Comparison of ENCODE assay signal across 14 cellular contexts in the genomic region with DNA sequence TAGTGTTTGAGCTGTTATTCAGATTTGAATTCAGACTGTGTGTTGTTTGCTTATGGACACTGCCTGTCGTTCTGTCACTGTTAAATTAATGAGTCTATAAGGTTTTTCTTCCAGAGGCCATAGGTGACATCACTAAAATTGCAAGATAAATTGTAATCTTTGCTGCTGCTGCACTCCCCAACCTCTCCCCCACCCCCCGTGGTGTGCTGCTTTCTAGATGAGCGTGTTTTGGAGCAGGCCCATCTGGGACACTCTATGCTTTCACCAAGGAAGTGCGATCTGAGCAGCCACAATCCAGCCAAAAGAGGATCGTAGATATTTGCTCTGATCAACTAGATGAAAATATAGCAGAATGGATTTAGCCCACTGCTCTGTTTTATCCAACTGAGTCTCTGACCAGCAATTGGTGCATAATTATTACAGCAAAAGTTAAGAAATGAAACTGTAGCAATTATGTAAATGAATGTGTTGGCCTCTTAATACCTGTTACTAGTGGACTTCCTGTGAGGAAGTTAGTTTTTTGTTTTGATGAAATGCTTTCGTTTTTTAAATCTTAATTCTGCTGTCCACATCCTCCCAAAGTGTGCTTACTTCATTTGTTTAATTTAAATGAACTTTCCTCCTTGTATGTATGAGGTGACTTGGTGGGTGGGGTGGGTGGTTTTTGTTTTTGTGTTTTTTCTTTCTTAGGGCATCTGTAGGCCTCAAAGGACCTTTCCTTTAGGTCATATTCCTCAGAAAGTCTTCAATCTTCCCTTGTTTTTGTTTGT. TPM values are rescaled to one million over a fixed set of nuclear protein-coding genes. Genes with fewer than 3 reads are reported as not detected.
DNase-seq lines count a peak whose midpoint lies in the region; ATAC-seq, FAIRE-seq and TF ChIP-seq lines count a peak whose summit lies in the region.
"Had no signal": no experiment of that assay in that cellular context is flagged by ENCODE, and none has a peak within 500 bp of the region (broad histone marks: within the 10 kb centered on the region; RNA-seq: fewer than 3 reads in every experiment).

No MANE protein-coding gene starts in this region.

- no peak for TF ChIP-seq CTCF in brain microvascular endothelial cell (IDR thresholded peaks at IDR 0.05; ENCODE audit: low read depth, low read length, missing control alignments)
- no peak for TF ChIP-seq CTCF in natural killer cell (IDR thresholded peaks at IDR 0.05)
- TF ChIP-seq CTCF in pancreas (IDR thresholded peaks at IDR 0.05): no peak

- peak; percentile 48 for ATAC-seq in HG02678 (IDR thresholded peaks at IDR 0.05; ENCODE audit: unreplicated experiment)
- peak; percentile 57 to 82 (median 67) for ATAC-seq in natural killer cell
- no peak for ATAC-seq in pancreas

- DNase-seq in CD8-positive, alpha-beta memory T cell: no peak
- DNase-seq in brain microvascular endothelial cell (peak; percentile 22), natural killer cell (no peak), C1 segment of cervical spinal cord (lab: John Stamatoyannopoulos, UW) (no peak), SW480 (ENCODE audit: low spot score) (no peak), pancreas (no peak), RCC 7860 (ENCODE audit: low spot score) (no peak)
- DNase-seq: activated CD4-positive, alpha-beta T cell treated with anti-CD3 and anti-CD28 coated beads for 1 hour; COR-L47; NCI-H69; stimulated activated CD4-positive, alpha-beta T cell treated with anti-CD3 and anti-CD28 coated beads, Interleukin-15, amount 100 ng/mL, for 24 hours had no signal

- peak overlapping the region in 6 of 7 donors; percentile 12 to 85 (median 28) for H3K4me3 Mint-ChIP-seq in CD8-positive, alpha-beta memory T cell
- peak overlapping the region; percentile 81 for H3K4me3 Mint-ChIP-seq in natural killer cell

- no peak overlapping the region for H3K4me3 ChIP-seq in CD8-positive, alpha-beta memory T cell (ENCODE audit: low read length)
- H3K4me3 ChIP-seq in brain microvascular endothelial cell (ENCODE audit: low read depth, low read length): no peak overlapping the region
- no peak overlapping the region for H3K4me3 ChIP-seq in pancreas
- H3K4me3 ChIP-seq: vagina had no signal

- CTCF ChIA-PET in CD8-positive, alpha-beta memory T cell (lab: Charles Lee): no interaction called here

- peak overlapping the region; percentile 51 for H3K27ac ChIP-seq in CD8-positive, alpha-beta memory T cell (ENCODE audit: low read depth, low read length)
- H3K27ac ChIP-seq in brain microvascular endothelial cell (peak overlapping the region; percentile 59), pancreas (no peak overlapping the region)
- H3K27ac ChIP-seq: vagina had no signal

- no peaks in the 10 kb centered on the region for H3K27me3 ChIP-seq in CD8-positive, alpha-beta memory T cell (ENCODE audit: insufficient read depth, low read length, poor library complexity, severe bottlenecking)
- H3K27me3 ChIP-seq in brain microvascular endothelial cell (replicated peaks): no peaks in the 10 kb centered on the region
- no peaks in the 10 kb centered on the region for H3K27me3 ChIP-seq in pancreas
- H3K27me3 ChIP-seq: vagina had no signal

- WGBS in pancreas, 2 donors: 76 to 78% methylated on average over 6 of the region's 6 CpGs

- FAIRE-seq in pancreas (lab: Jason Lieb, UNC) (no peak), RCC 7860 (lab: Jason Lieb, UNC) (no peak)
- FAIRE-seq: bronchial epithelial cell had no signal

- peaks cover 30% of the 10 kb centered on the region for H3K4me1 ChIP-seq in CD8-positive, alpha-beta memory T cell (ENCODE audit: insufficient read depth, low read length)
- H3K4me1 ChIP-seq in pancreas: peaks cover 0 to 19% (median 0%) of the 10 kb centered on the region in 3 donors

- peaks cover 0 to 52% (median 13%) of the 10 kb centered on the region in 3 donors for H3K36me3 Mint-ChIP-seq in CD8-positive, alpha-beta memory T cell
- H3K36me3 Mint-ChIP-seq in natural killer cell: no peaks in the 10 kb centered on the region

- H3K36me3 ChIP-seq in CD8-positive, alpha-beta memory T cell (ENCODE audit: insufficient read depth, low read length): peaks cover 10% of the 10 kb centered on the region
- H3K36me3 ChIP-seq in brain microvascular endothelial cell (replicated peaks) (peaks cover 29% of the 10 kb centered on the region), pancreas (peaks cover 0 to 33% (median 8%) of the 10 kb centered on the region in 3 donors)

- H3K9me3 ChIP-seq in CD8-positive, alpha-beta memory T cell (ENCODE audit: low read length): no peaks in the 10 kb centered on the region
- H3K9me3 ChIP-seq in pancreas: no peaks in the 10 kb centered on the region
- H3K9me3 ChIP-seq: vagina had no signal

- intact Hi-C loops in natural killer cell (cut with micrococcal nuclease) (no loop called here), pancreas (cut with DNase I) (no loop called here)

- no peaks in the 10 kb centered on the region for H3K9me3 Mint-ChIP-seq in CD8-positive, alpha-beta memory T cell
- H3K9me3 Mint-ChIP-seq in natural killer cell: no peaks in the 10 kb centered on the region

- no peaks in the 10 kb centered on the region for H3K27me3 Mint-ChIP-seq in CD8-positive, alpha-beta memory T cell
- H3K27me3 Mint-ChIP-seq in natural killer cell (ENCODE audit: low read depth in 2 of 2): no peaks in the 10 kb centered on the region

- peaks cover 36 to 46% (median 45%) of the 10 kb centered on the region in 3 donors for H3K4me1 Mint-ChIP-seq in CD8-positive, alpha-beta memory T cell
- H3K4me1 Mint-ChIP-seq in natural killer cell: peaks cover 48 to 51% of the 10 kb centered on the region in 2 donors

- peak overlapping the region; percentile 79 to 97 (median 89) for H3K27ac Mint-ChIP-seq in CD8-positive, alpha-beta memory T cell
- peak overlapping the region; percentile 97 to 98 for H3K27ac Mint-ChIP-seq in natural killer cell

- POLR2A ChIA-PET in CD8-positive, alpha-beta memory T cell (lab: Charles Lee): no interaction called here

- in situ Hi-C loops in brain microvascular endothelial cell (cut with HindIII; ENCODE audit: low pct_ligation_motif_present, low sequenced_read_pairs): no loop called here

RNA-seq across cellular contexts. Expression of a gene that starts 58.1 kb away (rescaled TPM):
- 10 to 100 TPM; 39.1 TPM for total RNA-seq in CD8-positive, alpha-beta memory T cell
- 5.2 TPM for polyA plus RNA-seq in CD8-positive, alpha-beta memory T cell
- total RNA-seq in natural killer cell: 10 to 100 TPM; 75.8 to 87.3 (median 77.6) TPM
- total RNA-seq in pancreas: 10 to 100 TPM in 5 of 6 donors, 1 to 10 TPM in 1; 9.2 to 19.7 (median 12.8) TPM
- 1 to 10 TPM; 6.0 to 9.3 TPM for polyA plus RNA-seq in pancreas

RNA-seq across cellular contexts. Expression of a gene that starts 58.4 kb away (rescaled TPM):
- 10 to 100 TPM; 40.5 to 41.6 TPM for total RNA-seq in CD8-positive, alpha-beta memory T cell
- polyA plus RNA-seq in CD8-positive, alpha-beta memory T cell: 16.7 TPM
- total RNA-seq in natural killer cell: 10 to 100 TPM; 15.9 to 23.9 (median 18.9) TPM
- 10 to 100 TPM; 10.2 to 18.0 (median 11.2) TPM for total RNA-seq in pancreas
- polyA plus RNA-seq in pancreas: 10 to 100 TPM; 10.1 to 15.3 TPM

Comparison
In these comparisons a context has a peak if more than half of its experiments do, and no peak if none do; other contexts are left out.
1. H3K27ac ChIP-seq: peak in CD8-positive, alpha-beta memory T cell (single experiment) and brain microvascular endothelial cell (single experiment); none in pancreas (0 of 4).
2. ATAC-seq: peak in HG02678 (single experiment) and natural killer cell (3 of 3); none in pancreas (0 of 4).